21 cellular contexts compared by ENCODE assay signal in genomic region chr22:10961043-10961860, GRCh38.
DNase-seq lines count a peak whose midpoint lies in the region; ATAC-seq and TF ChIP-seq lines count a peak whose summit lies in the region.
"Had no signal": no experiment of that assay in that cellular context is flagged by ENCODE, and none has a peak within 500 bp of the region (broad histone marks: within the 10 kb centered on the region; RNA-seq: fewer than 3 reads in every experiment).

No MANE protein-coding gene starts in this region.

- no peak for ATAC-seq in naive thymus-derived CD4-positive, alpha-beta T cell
- ATAC-seq: left colon, T-helper 17 cell had no signal

- TF ChIP-seq CTCF in endothelial cell (IDR thresholded peaks at IDR 0.05; ENCODE audit: unreplicated experiment) (no peak), spleen (IDR thresholded peaks at IDR 0.05 in 8 of 11, conservative IDR thresholded peaks at IDR 0.05 in 3 of 11) (no peak)

- H3K27me3 ChIP-seq in spleen (replicated peaks in 1 of 7) = no peaks in the 10 kb centered on the region
- H3K27me3 ChIP-seq in naive thymus-derived CD4-positive, alpha-beta T cell (ENCODE audit: control insufficient read depth in 2 of 2, insufficient read depth in 2 of 2, low read length in 2 of 2) = no peaks in the 10 kb centered on the region
- H3K27me3 ChIP-seq: brain microvascular endothelial cell, SJCRH30, uterus had no signal

- no peaks in the 10 kb centered on the region for H3K4me1 Mint-ChIP-seq in endothelial cell (ENCODE audit: unreplicated experiment)
- H3K4me1 Mint-ChIP-seq in naive thymus-derived CD4-positive, alpha-beta T cell = peaks cover 0 to 1% (median 0%) of the 10 kb centered on the region in 7 donors
- H3K4me1 Mint-ChIP-seq: nephron progenitor cell, T-helper 17 cell had no signal

- peaks cover 6% of the 10 kb centered on the region for H3K36me3 Mint-ChIP-seq in endothelial cell (ENCODE audit: low read depth, unreplicated experiment)
- H3K36me3 Mint-ChIP-seq in naive thymus-derived CD4-positive, alpha-beta T cell = peaks cover 0 to 10% (median 4%) of the 10 kb centered on the region in 5 donors

- H3K27ac Mint-ChIP-seq in endothelial cell (ENCODE audit: unreplicated experiment) = no peak overlapping the region
- no peak overlapping the region for H3K27ac Mint-ChIP-seq in naive thymus-derived CD4-positive, alpha-beta T cell
- H3K27ac Mint-ChIP-seq: nephron progenitor cell, T-helper 17 cell had no signal

- H3K4me1 ChIP-seq in spleen = no peaks in the 10 kb centered on the region
- H3K4me1 ChIP-seq in naive thymus-derived CD4-positive, alpha-beta T cell (ENCODE audit: control insufficient read depth in 2 of 2, insufficient read depth in 2 of 2, low read length in 2 of 2) = no peaks in the 10 kb centered on the region
- H3K4me1 ChIP-seq: SJCRH30, uterus had no signal

- no peak for TF ChIP-seq POLR2A in spleen (IDR thresholded peaks at IDR 0.05)

- H3K4me3 ChIP-seq in spleen = no peak overlapping the region
- H3K4me3 ChIP-seq in naive thymus-derived CD4-positive, alpha-beta T cell (ENCODE audit: low read length) = no peak overlapping the region
- H3K4me3 ChIP-seq: SJCRH30, uterus had no signal

- DNase-seq in D341Med (ENCODE audit: low spot score) (peak; percentile 26), H4 (ENCODE audit: low spot score) (peak; percentile 85), endothelial cell (ENCODE audit: low spot score) (no peak), spleen (peak; percentile 78), iPS-NIHi11 (ENCODE audit: low spot score) (no peak), HuH-7 (ENCODE audit: low spot score) (no peak)
- no peak for DNase-seq in naive thymus-derived CD4-positive, alpha-beta T cell
- DNase-seq: activated CD8-positive, alpha-beta memory T cell treated with anti-CD3 and anti-CD28 coated beads, Interleukin-2, amount 50 U/mL, for 4 hours; activated effector memory CD4-positive, alpha-beta T cell treated with Interleukin-2 at 50 U/mL for 16 hours; brain microvascular endothelial cell; cortex of kidney; GOT3; left colon; NCI-H1105; NCI-H2029 treated with DMSO at 0.1 percent for 48 hours; NCI-H345; NCI-H774; nephron progenitor cell; SJCRH30; uterus had no signal

- no peaks in the 10 kb centered on the region for H3K36me3 ChIP-seq in spleen
- H3K36me3 ChIP-seq in naive thymus-derived CD4-positive, alpha-beta T cell (ENCODE audit: control insufficient read depth in 2 of 3, insufficient read depth in 3 of 3, low read length in 3 of 3) = no peaks in the 10 kb centered on the region
- H3K36me3 ChIP-seq: brain microvascular endothelial cell, SJCRH30, uterus had no signal

- H3K27me3 Mint-ChIP-seq in endothelial cell (ENCODE audit: unreplicated experiment) = peaks cover 7% of the 10 kb centered on the region
- H3K27me3 Mint-ChIP-seq in naive thymus-derived CD4-positive, alpha-beta T cell = no peaks in the 10 kb centered on the region
- H3K27me3 Mint-ChIP-seq: T-helper 17 cell had no signal

- peak overlapping the region; percentile 45 for H3K4me3 Mint-ChIP-seq in endothelial cell (ENCODE audit: unreplicated experiment)
- no peak overlapping the region for H3K4me3 Mint-ChIP-seq in naive thymus-derived CD4-positive, alpha-beta T cell
- H3K4me3 Mint-ChIP-seq: nephron progenitor cell, T-helper 17 cell had no signal

- peaks cover 3 to 85% (median 67%) of the 10 kb centered on the region in 8 donors for H3K9me3 ChIP-seq in spleen
- peaks cover 0 to 17% (median 0%) of the 10 kb centered on the region in 3 experiments for H3K9me3 ChIP-seq in naive thymus-derived CD4-positive, alpha-beta T cell (ENCODE audit: control insufficient read depth in 2 of 3, low read length in 3 of 3)
- H3K9me3 ChIP-seq: SJCRH30 had no signal

- POLR2A ChIA-PET in naive thymus-derived CD4-positive, alpha-beta T cell (lab: Charles Lee) = no interaction called here

- WGBS in spleen, 5 donors = 71 to 76% (median 72%) methylated on average over 68 to 69 of the region's 69 CpGs

- CTCF ChIA-PET in naive thymus-derived CD4-positive, alpha-beta T cell (lab: Charles Lee) = no interaction called here

- H3K27ac ChIP-seq in spleen = no peak overlapping the region
- H3K27ac ChIP-seq in naive thymus-derived CD4-positive, alpha-beta T cell (ENCODE audit: low read depth, low read length) = no peak overlapping the region
- H3K27ac ChIP-seq: brain microvascular endothelial cell, SJCRH30, uterus had no signal

- intact Hi-C loops in spleen (cut with DNase I; ENCODE audit: low total_unique reads) = no loop called here
- intact Hi-C loops in naive thymus-derived CD4-positive, alpha-beta T cell (cut with micrococcal nuclease) = no loop called here

- peaks cover 41% of the 10 kb centered on the region for H3K9me3 Mint-ChIP-seq in endothelial cell (ENCODE audit: unreplicated experiment)
- peaks cover 16 to 79% (median 52%) of the 10 kb centered on the region in 11 donors for H3K9me3 Mint-ChIP-seq in naive thymus-derived CD4-positive, alpha-beta T cell

Comparison
In these comparisons a context has a peak if more than half of its experiments do, and no peak if none do; other contexts are left out.
1. DNase-seq: peak in D341Med (single experiment), H4 (single experiment) and spleen (single experiment); none in endothelial cell (single experiment), naive thymus-derived CD4-positive, alpha-beta T cell (0 of 9), iPS-NIHi11 (single experiment) and HuH-7 (single experiment).